27 cellular contexts compared by ENCODE assay signal in the genomic region with DNA sequence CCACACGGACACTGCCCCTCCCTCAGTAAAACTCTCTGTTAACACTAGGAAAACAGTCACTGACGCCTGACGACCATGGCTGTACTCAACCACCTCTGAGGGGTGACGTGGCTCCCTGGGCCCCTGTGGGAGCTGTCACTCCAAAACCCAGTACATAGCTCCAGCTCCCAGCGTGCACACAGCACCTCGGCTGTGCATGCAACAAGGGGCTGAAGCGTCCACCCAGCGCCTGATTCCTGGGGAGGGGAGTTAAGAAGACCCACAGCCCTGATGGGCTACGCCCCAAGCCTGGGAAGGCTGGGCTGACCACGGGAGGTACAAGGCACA.
"Had no signal": no experiment of that assay in that cellular context is flagged by ENCODE, and none has a peak within 500 bp of the region (broad histone marks: within the 10 kb centered on the region; RNA-seq: fewer than 3 reads in every experiment).

No MANE protein-coding gene starts in this region.

- H3K27me3 Mint-ChIP-seq: activated CD4-positive, alpha-beta memory T cell treated with anti-CD3 and anti-CD28 coated beads for 36 hours; activated CD4-positive, alpha-beta T cell treated with anti-CD3 and anti-CD28 coated beads for 36 hours; activated CD4-positive, alpha-beta T cell treated with anti-CD3 and anti-CD28 coated beads, Interleukin-2, amount 10 ng/mL, durations not matched to agents 24 days and 14 days; activated CD8-positive, alpha-beta memory T cell treated with anti-CD3 and anti-CD28 coated beads, Interleukin-2, amount 10 ng/mL, durations not matched to agents 7 days and 5 days; activated naive CD4-positive, alpha-beta T cell treated with anti-CD3 and anti-CD28 coated beads, Interleukin-2, amount 10 ng/mL, durations not matched to agents 7 days and 5 days; activated naive CD8-positive, alpha-beta T cell treated with anti-CD3 and anti-CD28 coated beads, Interleukin-2, amount 10 ng/mL, durations not matched to agents 7 days and 5 days; brain had no signal

- H3K9me3 ChIP-seq: ascending aorta, breast epithelium, colonic mucosa, esophagus squamous epithelium, gastroesophageal sphincter had no signal

- H3K27ac Mint-ChIP-seq: activated CD4-positive, alpha-beta memory T cell treated with anti-CD3 and anti-CD28 coated beads for 36 hours; activated CD4-positive, alpha-beta T cell treated with anti-CD3 and anti-CD28 coated beads for 36 hours; activated CD4-positive, alpha-beta T cell treated with anti-CD3 and anti-CD28 coated beads, Interleukin-2, amount 10 ng/mL, durations not matched to agents 24 days and 14 days; activated CD8-positive, alpha-beta memory T cell treated with anti-CD3 and anti-CD28 coated beads, Interleukin-2, amount 10 ng/mL, durations not matched to agents 7 days and 5 days; activated CD8-positive, alpha-beta T cell treated with anti-CD3 and anti-CD28 coated beads, Interleukin-2, amount 10 ng/mL, durations not matched to agents 7 days and 5 days; activated naive CD8-positive, alpha-beta T cell treated with anti-CD3 and anti-CD28 coated beads, Interleukin-2, amount 10 ng/mL, durations not matched to agents 7 days and 5 days; activated T-cell treated with anti-CD3 and anti-CD28 coated beads, Interleukin-2, amount 50 U/mL, for 72 hours had no signal

- DNase-seq: activated CD4-positive, alpha-beta memory T cell treated with anti-CD3 and anti-CD28 coated beads for 36 hours; activated CD4-positive, alpha-beta T cell treated with anti-CD3 and anti-CD28 coated beads for 36 hours; activated CD4-positive, alpha-beta T cell treated with anti-CD3 and anti-CD28 coated beads, Interleukin-2, amount 10 ng/mL, durations not matched to agents 24 days and 14 days; activated CD4-positive, CD25-positive, alpha-beta regulatory T cell; activated CD4-positive, CD25-positive, alpha-beta regulatory T cell treated with anti-CD3 and anti-CD28 coated beads, Interleukin-2, amount 50 U/mL, for 72 hours; activated CD8-positive, alpha-beta memory T cell treated with anti-CD3 and anti-CD28 coated beads, Interleukin-2, amount 10 ng/mL, durations not matched to agents 7 days and 5 days; activated CD8-positive, alpha-beta memory T cell treated with anti-CD3 and anti-CD28 coated beads, Interleukin-2, amount 50 U/mL, for 4 hours; activated CD8-positive, alpha-beta T cell treated with anti-CD3 and anti-CD28 coated beads, Interleukin-2, amount 10 ng/mL, durations not matched to agents 7 days and 5 days; activated gamma-delta T cell; activated naive CD4-positive, alpha-beta T cell; activated naive CD4-positive, alpha-beta T cell treated with anti-CD3 and anti-CD28 coated beads, Interleukin-2, amount 10 ng/mL, durations not matched to agents 7 days and 5 days; activated naive CD8-positive, alpha-beta T cell treated with anti-CD3 and anti-CD28 coated beads, Interleukin-2, amount 10 ng/mL, durations not matched to agents 7 days and 5 days; activated T-cell treated with anti-CD3 and anti-CD28 coated beads, Interleukin-2, amount 50 U/mL, for 1 hour; activated T-cell treated with anti-CD3 and anti-CD28 coated beads, Interleukin-2, amount 50 U/mL, for 72 hours; central memory CD4-positive, alpha-beta T cell; cerebellar nuclear complex; colonic mucosa; effector CD8-positive, alpha-beta T cell; esophagus squamous epithelium; foreskin melanocyte; T-helper 1 cell; T-helper 2 cell had no signal

- H3K4me3 Mint-ChIP-seq: activated CD4-positive, alpha-beta memory T cell treated with anti-CD3 and anti-CD28 coated beads for 36 hours; activated CD4-positive, alpha-beta T cell treated with anti-CD3 and anti-CD28 coated beads for 36 hours; activated CD4-positive, alpha-beta T cell treated with anti-CD3 and anti-CD28 coated beads, Interleukin-2, amount 10 ng/mL, durations not matched to agents 24 days and 14 days; activated CD8-positive, alpha-beta memory T cell treated with anti-CD3 and anti-CD28 coated beads, Interleukin-2, amount 10 ng/mL, durations not matched to agents 7 days and 5 days; activated CD8-positive, alpha-beta T cell treated with anti-CD3 and anti-CD28 coated beads, Interleukin-2, amount 10 ng/mL, durations not matched to agents 7 days and 5 days; activated naive CD4-positive, alpha-beta T cell treated with anti-CD3 and anti-CD28 coated beads, Interleukin-2, amount 10 ng/mL, durations not matched to agents 7 days and 5 days; activated naive CD8-positive, alpha-beta T cell treated with anti-CD3 and anti-CD28 coated beads, Interleukin-2, amount 10 ng/mL, durations not matched to agents 7 days and 5 days; activated T-cell treated with anti-CD3 and anti-CD28 coated beads, Interleukin-2, amount 50 U/mL, for 72 hours; brain had no signal

- H3K9me3 Mint-ChIP-seq: activated CD4-positive, alpha-beta memory T cell treated with anti-CD3 and anti-CD28 coated beads for 36 hours; activated CD4-positive, alpha-beta T cell treated with anti-CD3 and anti-CD28 coated beads, Interleukin-2, amount 10 ng/mL, durations not matched to agents 24 days and 14 days; activated naive CD4-positive, alpha-beta T cell treated with anti-CD3 and anti-CD28 coated beads, Interleukin-2, amount 10 ng/mL, durations not matched to agents 7 days and 5 days; activated naive CD4-positive, alpha-beta T cell treated with anti-CD3 and anti-CD28 coated beads, Interleukin-2, amount 50 U/mL, for 72 hours; activated naive CD8-positive, alpha-beta T cell treated with anti-CD3 and anti-CD28 coated beads, Interleukin-2, amount 10 ng/mL, durations not matched to agents 7 days and 5 days; activated T-cell treated with anti-CD3 and anti-CD28 coated beads, Interleukin-2, amount 50 U/mL, for 72 hours; brain had no signal

- ATAC-seq: activated CD4-positive, alpha-beta T cell treated with anti-CD3 and anti-CD28 coated beads for 36 hours; activated CD8-positive, alpha-beta memory T cell treated with anti-CD3 and anti-CD28 coated beads, Interleukin-2, amount 10 ng/mL, durations not matched to agents 7 days and 5 days; activated CD8-positive, alpha-beta T cell treated with anti-CD3 and anti-CD28 coated beads, Interleukin-2, amount 10 ng/mL, durations not matched to agents 7 days and 5 days; activated T-cell treated with anti-CD3 and anti-CD28 coated beads, Interleukin-2, amount 50 U/mL, for 72 hours; gastroesophageal sphincter had no signal

- H3K36me3 Mint-ChIP-seq: activated CD4-positive, alpha-beta memory T cell treated with anti-CD3 and anti-CD28 coated beads for 36 hours; activated CD8-positive, alpha-beta memory T cell treated with anti-CD3 and anti-CD28 coated beads, Interleukin-2, amount 10 ng/mL, durations not matched to agents 7 days and 5 days; activated naive CD4-positive, alpha-beta T cell treated with anti-CD3 and anti-CD28 coated beads, Interleukin-2, amount 50 U/mL, for 72 hours had no signal

- H3K4me1 Mint-ChIP-seq: activated CD4-positive, alpha-beta T cell treated with anti-CD3 and anti-CD28 coated beads for 36 hours; activated CD4-positive, alpha-beta T cell treated with anti-CD3 and anti-CD28 coated beads, Interleukin-2, amount 10 ng/mL, durations not matched to agents 24 days and 14 days; activated CD8-positive, alpha-beta memory T cell treated with anti-CD3 and anti-CD28 coated beads, Interleukin-2, amount 10 ng/mL, durations not matched to agents 7 days and 5 days; activated naive CD4-positive, alpha-beta T cell treated with anti-CD3 and anti-CD28 coated beads, Interleukin-2, amount 10 ng/mL, durations not matched to agents 7 days and 5 days; activated naive CD8-positive, alpha-beta T cell treated with anti-CD3 and anti-CD28 coated beads, Interleukin-2, amount 10 ng/mL, durations not matched to agents 7 days and 5 days; brain had no signal
